14 cellular contexts compared by ENCODE assay signal in the genomic region with DNA sequence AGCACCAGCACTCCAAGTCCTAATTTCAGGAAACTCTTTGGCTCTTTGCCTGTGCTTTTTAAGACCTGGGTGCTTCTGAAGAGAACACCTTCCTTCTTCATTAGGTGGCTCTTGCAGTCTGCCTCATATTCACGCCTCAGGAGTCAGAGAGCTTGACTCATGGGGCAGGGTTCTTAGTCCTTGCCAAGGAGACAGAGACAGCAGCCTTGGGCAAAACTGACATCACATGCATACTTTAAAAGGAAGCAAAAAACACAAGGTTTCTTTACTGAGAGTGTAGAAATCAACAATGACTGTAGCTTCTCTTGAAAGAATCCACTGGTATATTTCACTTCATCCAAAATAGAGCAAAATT.
DNase-seq lines count a peak whose midpoint lies in the region; ATAC-seq and TF ChIP-seq lines count a peak whose summit lies in the region.
"Had no signal": no experiment of that assay in that cellular context is flagged by ENCODE, and none has a peak within 500 bp of the region (broad histone marks: within the 10 kb centered on the region; RNA-seq: fewer than 3 reads in every experiment).

No MANE protein-coding gene starts in this region.

- no peak overlapping the region for H2AFZ ChIP-seq in osteoblast (ENCODE audit: low read length)

- H3K79me2 ChIP-seq in osteoblast (ENCODE audit: insufficient read depth, low read length), result no peaks in the 10 kb centered on the region

- H3K27ac ChIP-seq in RWPE1 (no peak overlapping the region), osteoblast (ENCODE audit: low read depth, low read length) (peak overlapping the region; percentile 59)
- H3K27ac ChIP-seq: Peyer's patch had no signal

- no peaks in the 10 kb centered on the region for H3K36me3 ChIP-seq in osteoblast (ENCODE audit: insufficient read depth, low read length)
- H3K36me3 ChIP-seq: Peyer's patch had no signal

- H3K9me3 ChIP-seq in osteoblast (ENCODE audit: low read depth, low read length), result no peaks in the 10 kb centered on the region
- H3K9me3 ChIP-seq: Peyer's patch had no signal

- no peak for TF ChIP-seq POLR2A in GM18505 (IDR thresholded peaks at IDR 0.05; ENCODE audit: borderline replicate concordance, extremely low read depth, insufficient read depth, insufficient read length)

- H4K20me1 ChIP-seq in osteoblast (ENCODE audit: insufficient read depth, low read length), result no peaks in the 10 kb centered on the region

- H3K27me3 ChIP-seq in osteoblast (ENCODE audit: insufficient read depth, low read length), result no peaks in the 10 kb centered on the region
- H3K27me3 ChIP-seq: Peyer's patch had no signal

- POLR2A ChIA-PET in RWPE1 (lab: Yijun Ruan, JAX; ENCODE audit: low non-redundant PET), result no interaction called here

- CTCF ChIA-PET in RWPE1 (lab: Yijun Ruan, JAX), result interaction anchor here (0.6 to 1.0 kb wide), 2 partner anchors 85 to 783 kb away, joined by 3 read pairs; no protein-coding TSS in a partner anchor

- H3K4me3 ChIP-seq in osteoblast (ENCODE audit: insufficient read depth, low read length), result no peak overlapping the region
- H3K4me3 ChIP-seq: Peyer's patch had no signal

- DNase-seq in EL (peak; percentile 92), RWPE1 (ENCODE audit: low spot score) (peak; percentile 92), fibroblast of gingiva (ENCODE audit: low read depth) (peak; percentile 82), osteoblast (ENCODE audit: insufficient read length, low spot score, missing footprints) (peak; percentile 85), mesenteric fat pad (ENCODE audit: low spot score) (no peak)
- DNase-seq: activated naive CD4-positive, alpha-beta T cell; erythroblast; NCI-H510A; Peyer's patch; stimulated activated CD4-positive, alpha-beta T cell treated with anti-CD3 and anti-CD28 coated beads, Interleukin-4, amount 100 ng/mL, for 1 hour had no signal

- peak overlapping the region; percentile 30 for H3K4me2 ChIP-seq in osteoblast (ENCODE audit: insufficient read depth, low read length)

- peaks cover 28% of the 10 kb centered on the region for H3K4me1 ChIP-seq in osteoblast (ENCODE audit: insufficient read depth, low read length)
- H3K4me1 ChIP-seq: Peyer's patch had no signal

- TF ChIP-seq CTCF in RWPE1 (conservative IDR thresholded peaks at IDR 0.05; ENCODE audit: low read depth) (no peak), osteoblast (IDR thresholded peaks at IDR 0.05; ENCODE audit: extremely low read depth, low read depth, low read length) (no peak)

- no peak for ATAC-seq in GM18505 (IDR thresholded peaks at IDR 0.05; ENCODE audit: unreplicated experiment)
- ATAC-seq in HG02763 (IDR thresholded peaks at IDR 0.05; ENCODE audit: unreplicated experiment), result no peak
- no peak for ATAC-seq in GM19328 (IDR thresholded peaks at IDR 0.05; ENCODE audit: unreplicated experiment)
- ATAC-seq: stimulated activated effector memory CD8-positive, alpha-beta T cell treated with anti-CD3 and anti-CD28 coated beads, Interleukin-12 subunit alpha, Interleukin-12 subunit beta, amount 100 ng/mL, for 72 hours had no signal
